In genomic region chr10:30219977-30220751, GRCh38 we compare ENCODE assay signal across 8 cellular contexts.
A peak's percentile ranks its signal among the peaks of the same experiment; 100 is the strongest.
DNase-seq lines count a peak whose midpoint lies in the region; ATAC-seq and TF ChIP-seq lines count a peak whose summit lies in the region.

No MANE protein-coding gene starts in this region.

- DNase-seq in DMS79 treated with DMSO at 0.1 percent for 48 hours (lab: John Stamatoyannopoulos, UW) (peak; percentile 19), DMS79 (lab: John Stamatoyannopoulos, UW) (no peak), RPMI7951 (ENCODE audit: low read depth) (peak; percentile 45), head of caudate nucleus (peak; percentile 21 to 84 (median 56)), WERI-Rb-1 (no peak), mesothelial cell of epicardium (ENCODE audit: low spot score in 2 of 2, unreplicated experiment in 2 of 2) (no peak), Peyer's patch (no peak)
- no peak for DNase-seq in stimulated activated naive B cell treated with anti-CD40 and anti-IgM and Interleukin-4, amounts not matched to agents 10 μg/mL and 1 μg/mL and 100 μg/mL, for 72 hours

- intact Hi-C loops in head of caudate nucleus (cut with DNase I), result no loop called here

- H3K27ac ChIP-seq in WERI-Rb-1 (no peak overlapping the region), Peyer's patch (no peak overlapping the region)

- H3K27ac Mint-ChIP-seq in stimulated activated naive B cell treated with anti-CD40 and anti-IgM and Interleukin-4, amounts not matched to agents 10 μg/mL and 1 μg/mL and 100 μg/mL, for 72 hours, result no peak overlapping the region
- no peak overlapping the region for H3K27ac Mint-ChIP-seq in mesothelial cell of epicardium

- peaks cover 3% of the 10 kb centered on the region in 2 donors for H3K9me3 Mint-ChIP-seq in stimulated activated naive B cell treated with anti-CD40 and anti-IgM and Interleukin-4, amounts not matched to agents 10 μg/mL and 1 μg/mL and 100 μg/mL, for 72 hours
- peaks cover 4% of the 10 kb centered on the region for H3K9me3 Mint-ChIP-seq in mesothelial cell of epicardium

- no peaks in the 10 kb centered on the region for H3K36me3 Mint-ChIP-seq in stimulated activated naive B cell treated with anti-CD40 and anti-IgM and Interleukin-4, amounts not matched to agents 10 μg/mL and 1 μg/mL and 100 μg/mL, for 72 hours
- no peaks in the 10 kb centered on the region for H3K36me3 Mint-ChIP-seq in mesothelial cell of epicardium

- H3K4me3 ChIP-seq in WERI-Rb-1 (ENCODE audit: low read depth, low read length), result no peak overlapping the region
- H3K4me3 ChIP-seq in Peyer's patch, result no peak overlapping the region

- no peaks in the 10 kb centered on the region for H3K27me3 ChIP-seq in WERI-Rb-1 (ENCODE audit: insufficient read depth, low read depth, severe bottlenecking)
- H3K27me3 ChIP-seq in Peyer's patch, result no peaks in the 10 kb centered on the region

- H3K36me3 ChIP-seq in WERI-Rb-1, result no peaks in the 10 kb centered on the region
- H3K36me3 ChIP-seq in Peyer's patch, result no peaks in the 10 kb centered on the region

- ATAC-seq in stimulated activated naive B cell treated with anti-CD40 and anti-IgM and Interleukin-4, amounts not matched to agents 10 μg/mL and 1 μg/mL and 100 μg/mL, for 72 hours (replicated peaks), result peak; percentile 61 to 71

- no peak for TF ChIP-seq POLR2A in Peyer's patch (IDR thresholded peaks at IDR 0.05)

- peak overlapping the region; percentile 66 to 79 for H3K4me3 Mint-ChIP-seq in stimulated activated naive B cell treated with anti-CD40 and anti-IgM and Interleukin-4, amounts not matched to agents 10 μg/mL and 1 μg/mL and 100 μg/mL, for 72 hours
- no peak overlapping the region for H3K4me3 Mint-ChIP-seq in mesothelial cell of epicardium

- H3K4me1 ChIP-seq in Peyer's patch, result no peaks in the 10 kb centered on the region

- H3K9me3 ChIP-seq in WERI-Rb-1 (ENCODE audit: severe bottlenecking) (no peaks in the 10 kb centered on the region), Peyer's patch (no peaks in the 10 kb centered on the region)

- H3K27me3 Mint-ChIP-seq in stimulated activated naive B cell treated with anti-CD40 and anti-IgM and Interleukin-4, amounts not matched to agents 10 μg/mL and 1 μg/mL and 100 μg/mL, for 72 hours, result peaks cover 0 to 5% of the 10 kb centered on the region in 2 donors
- no peaks in the 10 kb centered on the region for H3K27me3 Mint-ChIP-seq in mesothelial cell of epicardium (ENCODE audit: low read depth)

- H3K4me1 Mint-ChIP-seq in stimulated activated naive B cell treated with anti-CD40 and anti-IgM and Interleukin-4, amounts not matched to agents 10 μg/mL and 1 μg/mL and 100 μg/mL, for 72 hours, result peaks cover 11 to 14% of the 10 kb centered on the region in 2 donors
- peaks cover 11% of the 10 kb centered on the region for H3K4me1 Mint-ChIP-seq in mesothelial cell of epicardium

- TF ChIP-seq CTCF in WERI-Rb-1 (IDR thresholded peaks at IDR 0.05; ENCODE audit: low read depth, low read length) (no peak), mesothelial cell of epicardium (IDR thresholded peaks at IDR 0.05; ENCODE audit: unreplicated experiment) (no peak), Peyer's patch (IDR thresholded peaks at IDR 0.05) (no peak)

Comparison
In these comparisons a context has a peak if more than half of its experiments do, and no peak if none do; other contexts are left out.
1. DNase-seq: peak in DMS79 treated with DMSO at 0.1 percent for 48 hours (single experiment), RPMI7951 (single experiment) and head of caudate nucleus (42 of 42); none in DMS79 (single experiment), stimulated activated naive B cell treated with anti-CD40 and anti-IgM and Interleukin-4, amounts not matched to agents 10 μg/mL and 1 μg/mL and 100 μg/mL, for 72 hours (single experiment), WERI-Rb-1 (single experiment), mesothelial cell of epicardium (0 of 2) and Peyer's patch (0 of 3).